ENCODE assay signal across 1 cellular context in genomic region chr21:39344848-39345247, GRCh38.
TF ChIP-seq lines count a peak whose summit lies in the region.

No MANE protein-coding gene starts in this region.

TF ChIP-seq in K562, 482 proteins besides CTCF, POLR2A, EP300 and RAD21:
- TF ChIP-seq TAF1 (IDR thresholded peaks at IDR 0.05; ENCODE audit: control insufficient read depth, extremely low read depth, insufficient read depth, low read length, severe bottlenecking) = no peak
- TF ChIP-seq ZNF232 (CRISPR knock-in tag; IDR thresholded peaks at IDR 0.05) = no peak
- TF ChIP-seq SMARCC2 (IDR thresholded peaks at IDR 0.05; ENCODE audit: low read depth) = no peak
- TF ChIP-seq ZNF395 (CRISPR knock-in tag; IDR thresholded peaks at IDR 0.05) = no peak
- 0 out of 2 replicates have a peak, but pooled peaks have one; percentile 23 for TF ChIP-seq THRAP3 (IDR thresholded peaks at IDR 0.05; ENCODE audit: borderline replicate concordance)
- peak; percentile 54 for TF ChIP-seq U2AF1 (optimal IDR thresholded peaks at IDR 0.05; ENCODE audit: low read depth, low read length)
- TF ChIP-seq RREB1 (CRISPR knock-in tag; IDR thresholded peaks at IDR 0.05) = no peak
- TF ChIP-seq C11orf30 (IDR thresholded peaks at IDR 0.05; ENCODE audit: low read depth) = peak; percentile 16; the same call in 1 of the 2 replicates
- no peak for TF ChIP-seq HSF4 (CRISPR knock-in tag; IDR thresholded peaks at IDR 0.05; ENCODE audit: borderline replicate concordance)
- no peak for TF ChIP-seq TARDBP (IDR thresholded peaks at IDR 0.05)
- no peak for TF ChIP-seq GTF2E2 (tag; IDR thresholded peaks at IDR 0.05)
- TF ChIP-seq ZNF77 (CRISPR knock-in tag; IDR thresholded peaks at IDR 0.05) = no peak
- no peak for TF ChIP-seq FOXP4 (CRISPR knock-in tag; IDR thresholded peaks at IDR 0.05; ENCODE audit: borderline replicate concordance)
- no peak for TF ChIP-seq FOXP1 (CRISPR knock-in tag; IDR thresholded peaks at IDR 0.05)
- no peak for TF ChIP-seq ZBED1 (IDR thresholded peaks at IDR 0.05)
- no peak for TF ChIP-seq USF1 (CRISPR knock-in tag; IDR thresholded peaks at IDR 0.05)
- TF ChIP-seq MYBL2 (IDR thresholded peaks at IDR 0.05; ENCODE audit: low read depth) = no peak
- TF ChIP-seq MYBL2 (CRISPR knock-in tag; IDR thresholded peaks at IDR 0.05; ENCODE audit: borderline replicate concordance) = no peak
- no peak for TF ChIP-seq SAFB2 (IDR thresholded peaks at IDR 0.05; ENCODE audit: borderline replicate concordance, low read depth, low read length, severe bottlenecking)
- no peak for TF ChIP-seq HDGF (IDR thresholded peaks at IDR 0.05)
- TF ChIP-seq PATZ1 (CRISPR knock-in tag; IDR thresholded peaks at IDR 0.05; ENCODE audit: borderline replicate concordance) = no peak
- TF ChIP-seq KLF16 (IDR thresholded peaks at IDR 0.05) = no peak
- no peak for TF ChIP-seq DMBX1 (CRISPR knock-in tag; IDR thresholded peaks at IDR 0.05; ENCODE audit: borderline replicate concordance)
- TF ChIP-seq SMARCE1 (IDR thresholded peaks at IDR 0.05) = no peak
- TF ChIP-seq SRF (CRISPR knock-in tag; IDR thresholded peaks at IDR 0.05) = no peak
- no peak for TF ChIP-seq MTA3 (IDR thresholded peaks at IDR 0.05; ENCODE audit: borderline replicate concordance)
- TF ChIP-seq SFPQ (IDR thresholded peaks at IDR 0.05; ENCODE audit: low read depth, low read length) = 0 out of 2 replicates have a peak, but pooled peaks have one; percentile 51
- TF ChIP-seq RBFOX2 (IDR thresholded peaks at IDR 0.05; ENCODE audit: low read depth, low read length) = peak; percentile 53
- no peak for TF ChIP-seq PTTG1 (tag; IDR thresholded peaks at IDR 0.05; ENCODE audit: low read depth)
- no peak for TF ChIP-seq PRPF4 (IDR thresholded peaks at IDR 0.05; ENCODE audit: insufficient read depth, low read depth, low read length, poor library complexity, severe bottlenecking)
- no peak for TF ChIP-seq HDAC3 (IDR thresholded peaks at IDR 0.05; ENCODE audit: borderline replicate concordance, partially characterized antibody)
- TF ChIP-seq HNRNPUL1 (IDR thresholded peaks at IDR 0.05; ENCODE audit: low read length) = no peak
- no peak for TF ChIP-seq PCBP2 (IDR thresholded peaks at IDR 0.05; ENCODE audit: low read depth, low read length, poor library complexity, severe bottlenecking)
- no peak for TF ChIP-seq ZNF253 (CRISPR knock-in tag; conservative IDR thresholded peaks at IDR 0.05)
- TF ChIP-seq BDP1 (IDR thresholded peaks at IDR 0.05; ENCODE audit: insufficient read depth, insufficient read length) = no peak
- TF ChIP-seq NKRF (IDR thresholded peaks at IDR 0.05; ENCODE audit: borderline replicate concordance) = no peak
- no peak for TF ChIP-seq BRD9 (IDR thresholded peaks at IDR 0.05; ENCODE audit: low read depth, partially characterized antibody)
- TF ChIP-seq ARID3A (IDR thresholded peaks at IDR 0.05; ENCODE audit: borderline replicate concordance, low read depth, low read length) = no peak
- no peak for TF ChIP-seq SMAD4 (CRISPR knock-in tag; conservative IDR thresholded peaks at IDR 0.05)
- no peak for TF ChIP-seq ZBTB49 (CRISPR knock-in tag; IDR thresholded peaks at IDR 0.05; ENCODE audit: borderline replicate concordance)
- no peak for TF ChIP-seq SRSF3 (IDR thresholded peaks at IDR 0.05; ENCODE audit: insufficient read depth, low read length)
- no peak for TF ChIP-seq ZZZ3 (IDR thresholded peaks at IDR 0.05)
- TF ChIP-seq HMG20A (CRISPR knock-in tag; conservative IDR thresholded peaks at IDR 0.05) = no peak
